ENCODE assay signal across 1 cellular context in the genomic region with DNA sequence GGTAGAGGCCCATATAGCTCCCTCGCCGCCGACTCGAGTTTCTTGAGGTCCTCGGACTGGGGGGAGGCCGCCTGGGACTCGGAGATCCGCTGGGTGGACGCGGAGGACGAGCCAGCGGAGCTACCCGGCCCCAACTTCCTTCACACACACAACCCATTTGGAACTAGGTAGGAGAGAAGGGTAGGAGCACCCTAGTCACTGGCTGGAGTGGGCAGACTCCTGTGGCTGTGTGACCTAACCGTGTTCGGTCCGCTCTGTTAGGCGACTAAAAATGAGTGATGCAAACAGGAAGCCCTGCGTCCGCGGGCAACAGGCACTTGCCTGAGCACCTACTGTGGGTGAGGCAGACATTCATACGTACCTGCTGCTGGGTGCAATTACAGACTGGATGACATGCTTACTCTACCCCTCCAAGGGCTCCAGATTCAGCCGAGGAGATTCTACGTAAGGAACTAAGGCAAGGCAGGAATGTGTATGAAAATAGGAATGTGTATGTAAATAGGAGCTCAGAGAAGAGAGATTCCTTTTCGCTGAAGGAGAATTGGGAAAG.
A peak's percentile ranks its signal among the peaks of the same experiment; 100 is the strongest.
TF ChIP-seq lines count a peak whose summit lies in the region.

No MANE protein-coding gene starts in this region.

TF ChIP-seq in K562, 482 proteins besides CTCF, POLR2A, EP300 and RAD21 (continued from another document):
- TF ChIP-seq, protein P1, sequence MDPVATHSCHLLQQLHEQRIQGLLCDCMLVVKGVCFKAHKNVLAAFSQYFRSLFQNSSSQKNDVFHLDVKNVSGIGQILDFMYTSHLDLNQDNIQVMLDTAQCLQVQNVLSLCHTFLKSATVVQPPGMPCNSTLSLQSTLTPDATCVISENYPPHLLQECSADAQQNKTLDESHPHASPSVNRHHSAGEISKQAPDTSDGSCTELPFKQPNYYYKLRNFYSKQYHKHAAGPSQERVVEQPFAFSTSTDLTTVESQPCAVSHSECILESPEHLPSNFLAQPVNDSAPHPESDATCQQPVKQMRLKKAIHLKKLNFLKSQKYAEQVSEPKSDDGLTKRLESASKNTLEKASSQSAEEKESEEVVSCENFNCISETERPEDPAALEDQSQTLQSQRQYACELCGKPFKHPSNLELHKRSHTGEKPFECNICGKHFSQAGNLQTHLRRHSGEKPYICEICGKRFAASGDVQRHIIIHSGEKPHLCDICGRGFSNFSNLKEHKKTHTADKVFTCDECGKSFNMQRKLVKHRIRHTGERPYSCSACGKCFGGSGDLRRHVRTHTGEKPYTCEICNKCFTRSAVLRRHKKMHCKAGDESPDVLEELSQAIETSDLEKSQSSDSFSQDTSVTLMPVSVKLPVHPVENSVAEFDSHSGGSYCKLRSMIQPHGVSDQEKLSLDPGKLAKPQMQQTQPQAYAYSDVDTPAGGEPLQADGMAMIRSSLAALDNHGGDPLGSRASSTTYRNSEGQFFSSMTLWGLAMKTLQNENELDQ (CRISPR knock-in tag; IDR thresholded peaks at IDR 0.05; ENCODE audit: borderline replicate concordance), result 0 out of 2 replicates have a peak, but pooled peaks have one; percentile 41
- TF ChIP-seq, protein P2, sequence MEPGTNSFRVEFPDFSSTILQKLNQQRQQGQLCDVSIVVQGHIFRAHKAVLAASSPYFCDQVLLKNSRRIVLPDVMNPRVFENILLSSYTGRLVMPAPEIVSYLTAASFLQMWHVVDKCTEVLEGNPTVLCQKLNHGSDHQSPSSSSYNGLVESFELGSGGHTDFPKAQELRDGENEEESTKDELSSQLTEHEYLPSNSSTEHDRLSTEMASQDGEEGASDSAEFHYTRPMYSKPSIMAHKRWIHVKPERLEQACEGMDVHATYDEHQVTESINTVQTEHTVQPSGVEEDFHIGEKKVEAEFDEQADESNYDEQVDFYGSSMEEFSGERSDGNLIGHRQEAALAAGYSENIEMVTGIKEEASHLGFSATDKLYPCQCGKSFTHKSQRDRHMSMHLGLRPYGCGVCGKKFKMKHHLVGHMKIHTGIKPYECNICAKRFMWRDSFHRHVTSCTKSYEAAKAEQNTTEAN (CRISPR knock-in tag; IDR thresholded peaks at IDR 0.05), result 0 out of 2 replicates have a peak, but pooled peaks have one; percentile 82
- TF ChIP-seq ZNF695 (CRISPR knock-in tag; IDR thresholded peaks at IDR 0.05) (no peak), YY1 (IDR thresholded peaks at IDR 0.05; ENCODE audit: borderline replicate concordance in 1 of 3, control insufficient read depth in 1 of 3, extremely low read depth in 1 of 3, insufficient read depth in 3 of 3, insufficient read length in 1 of 3, insufficient replicate concordance in 2 of 3, low read depth in 1 of 3, low read length in 2 of 3) (peak in 2 of 3 experiments; percentile 14 to 23), ZNF263 (CRISPR knock-in tag; IDR thresholded peaks at IDR 0.05; ENCODE audit: borderline replicate concordance) (peak; percentile 52; the same call in 1 of the 2 replicates), GATAD2A (IDR thresholded peaks at IDR 0.05) (0 out of 2 replicates have a peak, but pooled peaks have one; percentile 25), ZNF121 (CRISPR knock-in tag; conservative IDR thresholded peaks at IDR 0.05) (peak; percentile 21; the same call in 1 of the 2 replicates), EGR1 (conservative IDR thresholded peaks at IDR 0.05) (peak; percentile 83; the same call in 1 of the 2 replicates), ESRRA (IDR thresholded peaks at IDR 0.05; ENCODE audit: borderline replicate concordance, low read depth) (0 out of 2 replicates have a peak, but pooled peaks have one; percentile 10), SIN3A (IDR thresholded peaks at IDR 0.05; ENCODE audit: borderline replicate concordance in 2 of 2, control insufficient read depth in 1 of 2, low read depth in 2 of 2, low read length in 2 of 2) (0 out of 4 replicates have a peak, but pooled peaks of 1 of the 2 experiments have one; percentile 33), ERF (CRISPR knock-in tag; IDR thresholded peaks at IDR 0.05) (0 out of 2 replicates have a peak, but pooled peaks have one; percentile 48), ZNF384 (IDR thresholded peaks at IDR 0.05; ENCODE audit: low read depth, low read length) (no peak), PRMT5 (CRISPR knock-in tag; IDR thresholded peaks at IDR 0.05) (no peak), HDAC1 (IDR thresholded peaks at IDR 0.05) (peak in 1 of 2 experiments; percentile 71; a peak in 1 of 4 replicates), DPF2 (IDR thresholded peaks at IDR 0.05) (peak; percentile 31; the same call in 1 of the 2 replicates), RBFOX2 (IDR thresholded peaks at IDR 0.05; ENCODE audit: low read depth, low read length) (peak; percentile 66), SP1 (CRISPR knock-in tag; IDR thresholded peaks at IDR 0.05) (peak; percentile 83; the same call in 1 of the 2 replicates), MTA3 (IDR thresholded peaks at IDR 0.05; ENCODE audit: borderline replicate concordance) (peak; percentile 35; the same call in 1 of the 2 replicates), TAF1 (IDR thresholded peaks at IDR 0.05; ENCODE audit: control insufficient read depth, extremely low read depth, insufficient read depth, low read length, severe bottlenecking) (peak; percentile 28), NFIC (IDR thresholded peaks at IDR 0.05) (0 out of 2 replicates have a peak, but pooled peaks have one; percentile 15), SNRNP70 (optimal IDR thresholded peaks at IDR 0.05; ENCODE audit: low read depth, low read length) (no peak), TBP (optimal IDR thresholded peaks at IDR 0.05; ENCODE audit: low read depth, low read length) (peak; percentile 31), CTBP1 (IDR thresholded peaks at IDR 0.05; ENCODE audit: borderline replicate concordance) (peak; percentile 25; the same call in 1 of the 2 replicates), CXXC5 (CRISPR knock-in tag; IDR thresholded peaks at IDR 0.05) (peak; percentile 50; the same call in 1 of the 2 replicates), CREM (IDR thresholded peaks at IDR 0.05; ENCODE audit: low read depth) (peak; percentile 1; the same call in 1 of the 2 replicates), IFI16 (CRISPR knock-in tag; IDR thresholded peaks at IDR 0.05) (no peak), DNMT1 (IDR thresholded peaks at IDR 0.05) (no peak), ARID2 (IDR thresholded peaks at IDR 0.05) (0 out of 2 replicates have a peak, but pooled peaks have one; percentile 13), GABPB1 (CRISPR knock-in tag; IDR thresholded peaks at IDR 0.05) (peak; percentile 70), ATF1 (CRISPR knock-in tag; IDR thresholded peaks at IDR 0.05) (no peak), ATF1 (tag; IDR thresholded peaks at IDR 0.05) (peak; percentile 75)
- TF ChIP-seq, protein P3, sequence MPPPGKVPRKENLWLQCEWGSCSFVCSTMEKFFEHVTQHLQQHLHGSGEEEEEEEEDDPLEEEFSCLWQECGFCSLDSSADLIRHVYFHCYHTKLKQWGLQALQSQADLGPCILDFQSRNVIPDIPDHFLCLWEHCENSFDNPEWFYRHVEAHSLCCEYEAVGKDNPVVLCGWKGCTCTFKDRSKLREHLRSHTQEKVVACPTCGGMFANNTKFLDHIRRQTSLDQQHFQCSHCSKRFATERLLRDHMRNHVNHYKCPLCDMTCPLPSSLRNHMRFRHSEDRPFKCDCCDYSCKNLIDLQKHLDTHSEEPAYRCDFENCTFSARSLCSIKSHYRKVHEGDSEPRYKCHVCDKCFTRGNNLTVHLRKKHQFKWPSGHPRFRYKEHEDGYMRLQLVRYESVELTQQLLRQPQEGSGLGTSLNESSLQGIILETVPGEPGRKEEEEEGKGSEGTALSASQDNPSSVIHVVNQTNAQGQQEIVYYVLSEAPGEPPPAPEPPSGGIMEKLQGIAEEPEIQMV (tag; conservative IDR thresholded peaks at IDR 0.05; ENCODE audit: low read depth), result peak; percentile 55; the same call in 1 of the 2 replicates
- TF ChIP-seq, protein P4, sequence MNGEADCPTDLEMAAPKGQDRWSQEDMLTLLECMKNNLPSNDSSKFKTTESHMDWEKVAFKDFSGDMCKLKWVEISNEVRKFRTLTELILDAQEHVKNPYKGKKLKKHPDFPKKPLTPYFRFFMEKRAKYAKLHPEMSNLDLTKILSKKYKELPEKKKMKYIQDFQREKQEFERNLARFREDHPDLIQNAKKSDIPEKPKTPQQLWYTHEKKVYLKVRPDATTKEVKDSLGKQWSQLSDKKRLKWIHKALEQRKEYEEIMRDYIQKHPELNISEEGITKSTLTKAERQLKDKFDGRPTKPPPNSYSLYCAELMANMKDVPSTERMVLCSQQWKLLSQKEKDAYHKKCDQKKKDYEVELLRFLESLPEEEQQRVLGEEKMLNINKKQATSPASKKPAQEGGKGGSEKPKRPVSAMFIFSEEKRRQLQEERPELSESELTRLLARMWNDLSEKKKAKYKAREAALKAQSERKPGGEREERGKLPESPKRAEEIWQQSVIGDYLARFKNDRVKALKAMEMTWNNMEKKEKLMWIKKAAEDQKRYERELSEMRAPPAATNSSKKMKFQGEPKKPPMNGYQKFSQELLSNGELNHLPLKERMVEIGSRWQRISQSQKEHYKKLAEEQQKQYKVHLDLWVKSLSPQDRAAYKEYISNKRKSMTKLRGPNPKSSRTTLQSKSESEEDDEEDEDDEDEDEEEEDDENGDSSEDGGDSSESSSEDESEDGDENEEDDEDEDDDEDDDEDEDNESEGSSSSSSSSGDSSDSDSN (IDR thresholded peaks at IDR 0.05; ENCODE audit: borderline replicate concordance in 1 of 2, low read depth in 2 of 2, low read length in 2 of 2), result 0 out of 4 replicates have a peak, but pooled peaks of 1 of the 2 experiments have one; percentile 15
- TF ChIP-seq, protein P5, sequence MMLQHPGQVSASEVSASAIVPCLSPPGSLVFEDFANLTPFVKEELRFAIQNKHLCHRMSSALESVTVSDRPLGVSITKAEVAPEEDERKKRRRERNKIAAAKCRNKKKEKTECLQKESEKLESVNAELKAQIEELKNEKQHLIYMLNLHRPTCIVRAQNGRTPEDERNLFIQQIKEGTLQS (IDR thresholded peaks at IDR 0.05), result peak; percentile 51
- TF ChIP-seq, protein P5 (CRISPR knock-in tag; conservative IDR thresholded peaks at IDR 0.05), result no peak
- TF ChIP-seq, protein P6, sequence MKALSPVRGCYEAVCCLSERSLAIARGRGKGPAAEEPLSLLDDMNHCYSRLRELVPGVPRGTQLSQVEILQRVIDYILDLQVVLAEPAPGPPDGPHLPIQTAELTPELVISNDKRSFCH (CRISPR knock-in tag; IDR thresholded peaks at IDR 0.05), result no peak
- TF ChIP-seq, protein P6 (tag; IDR thresholded peaks at IDR 0.05), result 0 out of 2 replicates have a peak, but pooled peaks have one; percentile 16
- TF ChIP-seq, protein P7, sequence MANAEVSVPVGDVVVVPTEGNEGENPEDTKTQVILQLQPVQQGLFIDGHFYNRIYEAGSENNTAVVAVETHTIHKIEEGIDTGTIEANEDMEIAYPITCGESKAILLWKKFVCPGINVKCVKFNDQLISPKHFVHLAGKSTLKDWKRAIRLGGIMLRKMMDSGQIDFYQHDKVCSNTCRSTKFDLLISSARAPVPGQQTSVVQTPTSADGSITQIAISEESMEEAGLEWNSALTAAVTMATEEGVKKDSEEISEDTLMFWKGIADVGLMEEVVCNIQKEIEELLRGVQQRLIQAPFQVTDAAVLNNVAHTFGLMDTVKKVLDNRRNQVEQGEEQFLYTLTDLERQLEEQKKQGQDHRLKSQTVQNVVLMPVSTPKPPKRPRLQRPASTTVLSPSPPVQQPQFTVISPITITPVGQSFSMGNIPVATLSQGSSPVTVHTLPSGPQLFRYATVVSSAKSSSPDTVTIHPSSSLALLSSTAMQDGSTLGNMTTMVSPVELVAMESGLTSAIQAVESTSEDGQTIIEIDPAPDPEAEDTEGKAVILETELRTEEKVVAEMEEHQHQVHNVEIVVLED (CRISPR knock-in tag; IDR thresholded peaks at IDR 0.05), result no peak
TF ChIP-seq in K562: peak in this region for 52.
